In the genomic region with DNA sequence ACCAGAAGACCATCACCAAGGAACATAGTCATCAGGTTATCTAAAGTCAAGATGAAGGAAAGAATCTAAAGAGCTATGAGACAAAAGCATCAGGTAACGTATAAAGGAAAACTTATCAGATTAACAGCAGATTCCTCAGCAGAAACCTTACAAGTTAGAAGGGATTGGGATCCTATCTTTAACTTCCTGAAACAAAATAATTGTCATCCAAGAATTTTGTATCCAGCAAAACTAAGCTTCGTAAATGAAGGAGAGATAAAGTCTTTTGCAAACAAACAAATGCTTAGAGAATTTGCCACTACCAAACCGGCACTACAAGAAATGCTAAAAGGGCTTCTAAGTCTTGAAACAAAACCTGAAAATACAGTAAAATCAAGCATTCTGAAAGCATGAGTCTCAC, we compare ENCODE assay signal across 10 cellular contexts.
"Had no signal": no experiment of that assay in that cellular context is flagged by ENCODE, and none has a peak within 500 bp of the region (broad histone marks: within the 10 kb centered on the region; RNA-seq: fewer than 3 reads in every experiment).

No MANE protein-coding gene starts in this region.

- H3K27ac Mint-ChIP-seq: GM23338, H9, HFFc6 had no signal

- H3K4me3 Mint-ChIP-seq: GM23338, H9, HFFc6 had no signal

- H3K27ac ChIP-seq: GM23248 had no signal

- FAIRE-seq: H1, H54 had no signal

- H3K4me3 ChIP-seq: GM23248, GM23338, HAP-1 had no signal

- H3K9ac ChIP-seq: GM23248 had no signal

- H3K4me1 Mint-ChIP-seq: GM23338, H9 had no signal

- DNase-seq: GM23248, GOT3, H7, H9, HCEC 1CT, HFFc6 had no signal

- H3K9me3 ChIP-seq: HAP-1 had no signal

- H3K36me3 ChIP-seq: HAP-1 had no signal

- H3K4me1 ChIP-seq: HAP-1 had no signal
